In the genomic region with DNA sequence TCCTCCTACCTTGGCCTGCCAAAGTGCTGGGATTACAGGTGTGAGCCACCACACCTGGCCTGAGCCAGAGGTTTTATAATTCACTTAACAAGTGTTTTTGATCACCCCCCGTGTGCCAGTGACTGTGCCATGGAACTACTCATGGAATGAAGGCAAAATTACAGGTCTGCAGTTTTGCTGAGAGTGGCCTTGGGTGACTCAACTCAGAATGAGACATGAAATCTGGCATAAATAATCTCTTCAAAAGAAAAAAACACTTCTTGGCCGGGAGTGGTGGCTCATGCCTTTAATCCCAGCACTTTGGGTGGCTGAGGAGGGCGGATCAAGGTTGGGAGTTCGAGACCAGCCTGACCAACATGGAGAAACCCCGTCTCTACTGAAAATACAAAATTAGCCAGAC, we compare ENCODE assay signal across 16 cellular contexts.
DNase-seq lines count a peak whose midpoint lies in the region; ATAC-seq and TF ChIP-seq lines count a peak whose summit lies in the region.
"Had no signal": no experiment of that assay in that cellular context is flagged by ENCODE, and none has a peak within 500 bp of the region (broad histone marks: within the 10 kb centered on the region; RNA-seq: fewer than 3 reads in every experiment).

No MANE protein-coding gene starts in this region.

- H3K9me3 ChIP-seq in GM23248 (ENCODE audit: low read depth) = no peaks in the 10 kb centered on the region
- no peaks in the 10 kb centered on the region for H3K9me3 ChIP-seq in adrenal gland (replicated peaks in 1 of 3)
- H3K9me3 ChIP-seq: A549, Caco-2, HAP-1 had no signal

- ATAC-seq in HG03045 (IDR thresholded peaks at IDR 0.05; ENCODE audit: unreplicated experiment) (no peak), GM21423 (IDR thresholded peaks at IDR 0.05; ENCODE audit: unreplicated experiment) (no peak)
- ATAC-seq: A549, GM23338 had no signal

- DNase-seq in GM23248 (peak; percentile 52), adrenal gland (peak in 4 of 7 donors; percentile 1 to 43 (median 28)), mesenteric fat pad (ENCODE audit: low spot score) (peak; percentile 20)
- no peak for DNase-seq in stimulated activated CD4-positive, alpha-beta T cell treated with anti-CD3 and anti-CD28 coated beads, Interleukin-4, amount 100 ng/mL, for 4 hours
- DNase-seq: 8988T; ACHN; C1 segment of cervical spinal cord; Caco-2; CD4-positive, alpha-beta memory T cell; DMS153; DND-41 had no signal

- no peaks in the 10 kb centered on the region for H3K27me3 ChIP-seq in GM23248 (replicated peaks; ENCODE audit: insufficient read depth)
- no peaks in the 10 kb centered on the region for H3K27me3 ChIP-seq in adrenal gland

- no peaks in the 10 kb centered on the region for H3K36me3 ChIP-seq in GM23248 (ENCODE audit: low read depth)
- no peaks in the 10 kb centered on the region for H3K36me3 ChIP-seq in adrenal gland (replicated peaks in 1 of 2)
- H3K36me3 ChIP-seq: HAP-1 had no signal

- H3K4me2 ChIP-seq in GM23248 (ENCODE audit: unreplicated experiment) = no peak overlapping the region
- H3K4me2 ChIP-seq: A549, GM23338 had no signal

- H3K4me3 ChIP-seq in GM23248 (no peak overlapping the region), adrenal gland (no peak overlapping the region)
- H3K4me3 ChIP-seq: A549, GM23338, HAP-1 had no signal

- H3K27ac ChIP-seq in GM23248 (no peak overlapping the region), adrenal gland (no peak overlapping the region)
- H3K27ac ChIP-seq: A549 had no signal

- H3K79me2 ChIP-seq in GM23248 (ENCODE audit: insufficient read depth) = no peaks in the 10 kb centered on the region

- in situ Hi-C loops in GM23248 (cut with MboI) = no loop called here

- 68 to 70% methylated on average over 5 of the region's 5 CpGs for WGBS in GM23248 (ENCODE audit: low coverage in 1 of 2, low lambda C conversion rate in 2 of 2, missing lambda C conversion rate in 2 of 2), 2 experiments
- WGBS in adrenal gland, 4 donors = 43 to 57% (median 53%) methylated on average over 4 to 5 of the region's 5 CpGs

- H3K9me2 ChIP-seq in GM23248 (ENCODE audit: insufficient read depth) = no peaks in the 10 kb centered on the region

- no peak overlapping the region for H2AFZ ChIP-seq in GM23248
- H2AFZ ChIP-seq: GM23338 had no signal

- H4K20me1 ChIP-seq in GM23248 (ENCODE audit: insufficient read depth) = no peaks in the 10 kb centered on the region

- TF ChIP-seq CTCF in adrenal gland (IDR thresholded peaks at IDR 0.05) = no peak

- H3K9ac ChIP-seq in GM23248 = no peak overlapping the region

- no peaks in the 10 kb centered on the region for H3F3A ChIP-seq in GM23248 (ENCODE audit: insufficient read depth)

- no peak for TF ChIP-seq POLR2A in adrenal gland (IDR thresholded peaks at IDR 0.05)

- intact Hi-C loops in adrenal gland (cut with DNase I) = no loop called here

- no peaks in the 10 kb centered on the region for H3K4me1 ChIP-seq in GM23248 (ENCODE audit: insufficient read depth)
- no peaks in the 10 kb centered on the region for H3K4me1 ChIP-seq in adrenal gland (replicated peaks in 1 of 2)

Comparison
In these comparisons a context has a peak if more than half of its experiments do, and no peak if none do; other contexts are left out.
1. DNase-seq: peak in GM23248 (single experiment), adrenal gland (4 of 7) and mesenteric fat pad (single experiment); none in stimulated activated CD4-positive, alpha-beta T cell treated with anti-CD3 and anti-CD28 coated beads, Interleukin-4, amount 100 ng/mL, for 4 hours (0 of 2).